Comparison of ENCODE assay signal across 10 cellular contexts in the genomic region with DNA sequence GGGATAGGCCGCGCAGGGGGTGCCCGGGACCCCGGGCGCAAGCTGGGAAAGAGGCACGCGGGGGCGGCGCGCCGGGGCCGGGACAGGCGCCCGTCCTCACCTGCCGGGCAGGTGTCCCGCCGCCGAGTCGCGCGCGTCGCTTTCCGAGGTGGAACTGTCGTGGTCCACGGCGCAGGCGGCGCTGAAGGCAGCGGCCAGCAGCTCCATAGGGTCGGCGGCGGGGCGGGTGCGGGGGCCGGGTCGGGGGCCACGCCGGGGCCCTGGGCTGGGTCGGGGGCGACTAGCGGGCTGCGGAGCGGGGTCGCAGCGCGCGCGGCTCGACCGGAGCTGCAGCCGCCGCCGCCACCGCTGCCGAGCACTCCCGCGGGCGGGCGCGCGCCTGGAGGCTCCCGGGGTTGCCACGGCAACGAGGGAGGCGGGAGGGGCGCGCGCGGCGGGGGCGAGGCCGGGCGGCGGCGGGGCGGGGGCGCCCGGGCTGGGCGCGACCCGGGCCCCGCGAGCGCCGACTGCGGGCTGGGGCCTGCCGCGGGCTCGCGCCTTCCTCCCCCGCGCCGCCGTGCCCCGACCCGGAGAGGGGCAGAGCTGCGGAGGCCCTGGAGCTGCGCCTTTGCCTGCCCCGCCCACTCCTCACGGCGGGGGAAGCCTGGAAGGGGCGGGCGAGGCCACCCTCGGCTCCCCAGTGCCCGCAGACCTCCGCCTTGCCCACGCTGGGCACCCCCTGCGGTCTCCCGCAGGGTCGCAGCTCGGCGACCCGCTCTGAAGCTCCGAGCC. TPM values are rescaled to one million over a fixed set of nuclear protein-coding genes. Genes with fewer than 3 reads are reported as not detected.
DNase-seq lines count a peak whose midpoint lies in the region; ATAC-seq and TF ChIP-seq lines count a peak whose summit lies in the region.
"Had no signal": no experiment of that assay in that cellular context is flagged by ENCODE, and none has a peak within 500 bp of the region (broad histone marks: within the 10 kb centered on the region; RNA-seq: fewer than 3 reads in every experiment).

No MANE protein-coding gene starts in this region.

- H3K36me3 Mint-ChIP-seq in activated T-cell treated with anti-CD3 and anti-CD28 coated beads, Interleukin-2, amount 50 U/mL, for 4 hours (ENCODE audit: insufficient read depth) = no peaks in the 10 kb centered on the region
- peaks cover 0 to 2% of the 10 kb centered on the region in 2 donors for H3K36me3 Mint-ChIP-seq in CD14-positive monocyte
- H3K36me3 Mint-ChIP-seq: activated naive CD4-positive, alpha-beta T cell treated with anti-CD3 and anti-CD28 coated beads, Interleukin-2, amount 10 ng/mL, durations not matched to agents 7 days and 5 days; CD4-positive, alpha-beta memory T cell had no signal

- peaks cover 68% of the 10 kb centered on the region for H3K27me3 Mint-ChIP-seq in activated T-cell treated with anti-CD3 and anti-CD28 coated beads, Interleukin-2, amount 50 U/mL, for 4 hours (ENCODE audit: low read depth)
- H3K27me3 Mint-ChIP-seq in CD14-positive monocyte (ENCODE audit: low read depth in 3 of 3) = peaks cover 62 to 86% (median 70%) of the 10 kb centered on the region in 3 donors

- H2AFZ ChIP-seq in MM.1S (ENCODE audit: low read length) = no peak overlapping the region

- H3K4me1 ChIP-seq in adipocyte (ENCODE audit: control insufficient read depth, insufficient read depth, low read length) (peaks cover 3% of the 10 kb centered on the region), tibial artery (peaks cover 0 to 22% (median 16%) of the 10 kb centered on the region in 4 donors), MM.1S (ENCODE audit: low read length) (no peaks in the 10 kb centered on the region)

- H3K4me3 Mint-ChIP-seq in activated T-cell treated with anti-CD3 and anti-CD28 coated beads, Interleukin-2, amount 50 U/mL, for 4 hours = no peak overlapping the region
- peak overlapping the region in 1 of 2 donors; percentile 80 for H3K4me3 Mint-ChIP-seq in CD14-positive monocyte
- H3K4me3 Mint-ChIP-seq: activated naive CD4-positive, alpha-beta T cell treated with anti-CD3 and anti-CD28 coated beads, Interleukin-2, amount 10 ng/mL, durations not matched to agents 7 days and 5 days had no signal

- H3K9me3 Mint-ChIP-seq in activated T-cell treated with anti-CD3 and anti-CD28 coated beads, Interleukin-2, amount 50 U/mL, for 4 hours = no peaks in the 10 kb centered on the region
- H3K9me3 Mint-ChIP-seq in CD14-positive monocyte = peaks cover 0 to 25% (median 15%) of the 10 kb centered on the region in 7 donors
- H3K9me3 Mint-ChIP-seq: activated naive CD4-positive, alpha-beta T cell treated with anti-CD3 and anti-CD28 coated beads, Interleukin-2, amount 10 ng/mL, durations not matched to agents 7 days and 5 days had no signal

- DNase-seq in activated T-cell treated with anti-CD3 and anti-CD28 coated beads, Interleukin-2, amount 50 U/mL, for 4 hours = no peak
- DNase-seq in activated T-cell treated with anti-CD3 and anti-CD28 coated beads for 4 hours (no peak), adipocyte (ENCODE audit: low read depth) (peak; percentile 9), left kidney (ENCODE audit: low read depth, low spot score) (peak; percentile 71), tibial artery (no peak), CD14-positive monocyte (ENCODE audit: low spot score) (no peak), activated gamma-delta T cell treated with Interleukin-2 at 50 U/mL for 16 hours (no peak), MM.1S (no peak)

- no peak overlapping the region for H3K27ac Mint-ChIP-seq in CD14-positive monocyte
- H3K27ac Mint-ChIP-seq: activated naive CD4-positive, alpha-beta T cell treated with anti-CD3 and anti-CD28 coated beads, Interleukin-2, amount 10 ng/mL, durations not matched to agents 7 days and 5 days; CD4-positive, alpha-beta memory T cell had no signal

- no peak overlapping the region for H3K4me3 ChIP-seq in adipocyte (ENCODE audit: low read length)
- peak overlapping the region; percentile 34 to 53 for H3K4me3 ChIP-seq in tibial artery
- no peak overlapping the region for H3K4me3 ChIP-seq in MM.1S (ENCODE audit: low read length)

- H3K9ac ChIP-seq in adipocyte (ENCODE audit: low read length) = no peak overlapping the region
- H3K9ac ChIP-seq in MM.1S (ENCODE audit: low read length) = no peak overlapping the region

- intact Hi-C loops in tibial artery (cut with DNase I; ENCODE audit: low total_unique reads) = no loop called here
- intact Hi-C loops in CD14-positive monocyte (cut with micrococcal nuclease) = no loop called here

- no peak for TF ChIP-seq CTCF in tibial artery (IDR thresholded peaks at IDR 0.05)
- no peak for TF ChIP-seq CTCF in CD14-positive monocyte (IDR thresholded peaks at IDR 0.05)
- TF ChIP-seq CTCF in MM.1S (IDR thresholded peaks at IDR 0.05; ENCODE audit: low read length) = no peak

- no peaks in the 10 kb centered on the region for H4K20me1 ChIP-seq in MM.1S (ENCODE audit: insufficient read depth, low read length)

- H3K36me3 ChIP-seq in adipocyte (ENCODE audit: control insufficient read depth, insufficient read depth, low read length, severe bottlenecking) = no peaks in the 10 kb centered on the region
- H3K36me3 ChIP-seq in tibial artery = no peaks in the 10 kb centered on the region
- no peaks in the 10 kb centered on the region for H3K36me3 ChIP-seq in MM.1S (replicated peaks; ENCODE audit: insufficient read depth, low read length)

- no peaks in the 10 kb centered on the region for H3K79me2 ChIP-seq in MM.1S (ENCODE audit: low read length)

- H3K27ac ChIP-seq in tibial artery (no peak overlapping the region), MM.1S (ENCODE audit: low read length) (no peak overlapping the region)

- H3K27me3 ChIP-seq in adipocyte (replicated peaks; ENCODE audit: control insufficient read depth, insufficient read depth, low read length) (peaks cover 32% of the 10 kb centered on the region), tibial artery (peaks cover 0 to 43% of the 10 kb centered on the region in 2 donors), MM.1S (replicated peaks; ENCODE audit: insufficient read depth, low read length) (no peaks in the 10 kb centered on the region; the same call in 1 of the 2 replicates)

- H3F3A ChIP-seq in MM.1S (ENCODE audit: insufficient read depth, low read length) = no peaks in the 10 kb centered on the region

- no peak overlapping the region for H3K4me2 ChIP-seq in MM.1S (ENCODE audit: low read depth, low read length)

- ATAC-seq in activated T-cell treated with anti-CD3 and anti-CD28 coated beads, Interleukin-2, amount 50 U/mL, for 4 hours = peak; percentile 36 to 50

- H3K9me2 ChIP-seq in MM.1S (replicated peaks; ENCODE audit: insufficient read depth, low read length) = no peaks in the 10 kb centered on the region

- H3K9me3 ChIP-seq in adipocyte (ENCODE audit: control insufficient read depth, low read length) (peaks cover 16% of the 10 kb centered on the region), tibial artery (no peaks in the 10 kb centered on the region), MM.1S (replicated peaks; ENCODE audit: insufficient read depth, low read length) (no peaks in the 10 kb centered on the region)

- H3K4me1 Mint-ChIP-seq in activated T-cell treated with anti-CD3 and anti-CD28 coated beads, Interleukin-2, amount 50 U/mL, for 4 hours (ENCODE audit: low read depth) = peaks cover 7% of the 10 kb centered on the region
- H3K4me1 Mint-ChIP-seq in CD14-positive monocyte = peaks cover 3% of the 10 kb centered on the region

RNA-seq across cellular contexts. Expression of a gene that starts 57.9 kb away (rescaled TPM):
- total RNA-seq in activated T-cell treated with anti-CD3 and anti-CD28 coated beads, Interleukin-2, amount 50 U/mL, for 4 hours = 1 to 10 TPM; 1.2 to 1.7 (median 1.4) TPM
- not detected for polyA plus RNA-seq in CD14-positive monocyte

Comparison
In these comparisons a context has a peak if more than half of its experiments do, and no peak if none do; other contexts are left out.
1. DNase-seq: peak in adipocyte (single experiment) and left kidney (single experiment); none in activated T-cell treated with anti-CD3 and anti-CD28 coated beads, Interleukin-2, amount 50 U/mL, for 4 hours (single experiment), activated T-cell treated with anti-CD3 and anti-CD28 coated beads for 4 hours (single experiment), tibial artery (0 of 2), CD14-positive monocyte (single experiment), activated gamma-delta T cell treated with Interleukin-2 at 50 U/mL for 16 hours (single experiment) and MM.1S (single experiment).
2. H3K4me3 ChIP-seq: peak in tibial artery (2 of 2); none in adipocyte (single experiment) and MM.1S (single experiment).